ENCODE assay signal across 10 cellular contexts in genomic region chr3:72661115-72661457, GRCh38.
DNase-seq lines count a peak whose midpoint lies in the region; ATAC-seq and TF ChIP-seq lines count a peak whose summit lies in the region.
"Had no signal": no experiment of that assay in that cellular context is flagged by ENCODE, and none has a peak within 500 bp of the region (broad histone marks: within the 10 kb centered on the region; RNA-seq: fewer than 3 reads in every experiment).

No MANE protein-coding gene starts in this region.

- no peak for TF ChIP-seq CTCF in BJ (IDR thresholded peaks at IDR 0.05; ENCODE audit: insufficient read depth, low read depth, low read length)
- TF ChIP-seq CTCF in lower lobe of right lung (IDR thresholded peaks at IDR 0.05): no peak

- peak; percentile 88 for ATAC-seq in lower lobe of right lung
- ATAC-seq in HG02884 (IDR thresholded peaks at IDR 0.05; ENCODE audit: unreplicated experiment): no peak
- ATAC-seq in GM21423 (IDR thresholded peaks at IDR 0.05; ENCODE audit: unreplicated experiment): no peak
- no peak for ATAC-seq in activated T-cell treated with anti-CD3 and anti-CD28 coated beads, Interleukin-2, amount 50 U/mL, for 4 hours

- peaks cover 5% of the 10 kb centered on the region for H3K27me3 Mint-ChIP-seq in activated T-cell treated with anti-CD3 and anti-CD28 coated beads, Interleukin-2, amount 50 U/mL, for 4 hours (ENCODE audit: low read depth)

- POLR2A ChIA-PET in BJ (lab: Charles Lee): no interaction called here

- H3K27ac ChIP-seq in caudate nucleus (ENCODE audit: low read depth, low read length) (peak overlapping the region; percentile 37), lower lobe of right lung (no peak overlapping the region)
- H3K27ac ChIP-seq: ovary had no signal

- H3K27me3 ChIP-seq in BJ (ENCODE audit: control insufficient read depth, insufficient read depth, low read length): no peaks in the 10 kb centered on the region
- H3K27me3 ChIP-seq in lower lobe of right lung (ENCODE audit: low read depth): peaks cover 4% of the 10 kb centered on the region
- H3K27me3 ChIP-seq: ovary had no signal

- H3K4me3 ChIP-seq in BJ (ENCODE audit: low read depth, low read length) (no peak overlapping the region), lower lobe of right lung (no peak overlapping the region)
- H3K4me3 ChIP-seq: ovary had no signal

- CTCF ChIA-PET in BJ (lab: Yijun Ruan, JAX): no interaction called here

- no peaks in the 10 kb centered on the region for H3K9me3 ChIP-seq in lower lobe of right lung
- H3K9me3 ChIP-seq: ovary had no signal

- H3K4me1 ChIP-seq in lower lobe of right lung: no peaks in the 10 kb centered on the region

- H3K36me3 ChIP-seq in BJ (ENCODE audit: control insufficient read depth, insufficient read depth, low read length) (no peaks in the 10 kb centered on the region), lower lobe of right lung (no peaks in the 10 kb centered on the region)
- H3K36me3 ChIP-seq: ovary had no signal

- peaks cover 12% of the 10 kb centered on the region for H3K4me1 Mint-ChIP-seq in activated T-cell treated with anti-CD3 and anti-CD28 coated beads, Interleukin-2, amount 50 U/mL, for 4 hours (ENCODE audit: low read depth)

- H3K36me3 Mint-ChIP-seq in activated T-cell treated with anti-CD3 and anti-CD28 coated beads, Interleukin-2, amount 50 U/mL, for 4 hours (ENCODE audit: insufficient read depth): no peaks in the 10 kb centered on the region

- no peak overlapping the region for H3K4me3 Mint-ChIP-seq in activated T-cell treated with anti-CD3 and anti-CD28 coated beads, Interleukin-2, amount 50 U/mL, for 4 hours

- DNase-seq in BJ (ENCODE audit: low read depth): peak; percentile 36
- DNase-seq in NCI-H1694 (lab: John Stamatoyannopoulos, UW): peak; percentile 39
- DNase-seq in caudate nucleus (lab: John Stamatoyannopoulos, UW): peak in 20 of 61 donors; percentile 5 to 90 (median 16)
- peak; percentile 75 for DNase-seq in lower lobe of right lung
- no peak for DNase-seq in activated T-cell treated with anti-CD3 and anti-CD28 coated beads, Interleukin-2, amount 50 U/mL, for 4 hours
- DNase-seq in activated gamma-delta T cell (lab: John Stamatoyannopoulos, UW): no peak
- DNase-seq: activated effector memory CD4-positive, alpha-beta T cell treated with Interleukin-2 at 50 U/mL for 16 hours had no signal

- H3K9me3 Mint-ChIP-seq in activated T-cell treated with anti-CD3 and anti-CD28 coated beads, Interleukin-2, amount 50 U/mL, for 4 hours: no peaks in the 10 kb centered on the region

- intact Hi-C loops in lower lobe of right lung (cut with DNase I): no loop called here

Comparison
In these comparisons a context has a peak if more than half of its experiments do, and no peak if none do; other contexts are left out.
1. DNase-seq: peak in BJ (single experiment), NCI-H1694 (single experiment) and lower lobe of right lung (single experiment); none in activated T-cell treated with anti-CD3 and anti-CD28 coated beads, Interleukin-2, amount 50 U/mL, for 4 hours (single experiment) and activated gamma-delta T cell (single experiment).
2. ATAC-seq: peak in lower lobe of right lung (2 of 2); none in HG02884 (single experiment), GM21423 (single experiment) and activated T-cell treated with anti-CD3 and anti-CD28 coated beads, Interleukin-2, amount 50 U/mL, for 4 hours (0 of 2).